8 cellular contexts compared by ENCODE assay signal in the genomic region with DNA sequence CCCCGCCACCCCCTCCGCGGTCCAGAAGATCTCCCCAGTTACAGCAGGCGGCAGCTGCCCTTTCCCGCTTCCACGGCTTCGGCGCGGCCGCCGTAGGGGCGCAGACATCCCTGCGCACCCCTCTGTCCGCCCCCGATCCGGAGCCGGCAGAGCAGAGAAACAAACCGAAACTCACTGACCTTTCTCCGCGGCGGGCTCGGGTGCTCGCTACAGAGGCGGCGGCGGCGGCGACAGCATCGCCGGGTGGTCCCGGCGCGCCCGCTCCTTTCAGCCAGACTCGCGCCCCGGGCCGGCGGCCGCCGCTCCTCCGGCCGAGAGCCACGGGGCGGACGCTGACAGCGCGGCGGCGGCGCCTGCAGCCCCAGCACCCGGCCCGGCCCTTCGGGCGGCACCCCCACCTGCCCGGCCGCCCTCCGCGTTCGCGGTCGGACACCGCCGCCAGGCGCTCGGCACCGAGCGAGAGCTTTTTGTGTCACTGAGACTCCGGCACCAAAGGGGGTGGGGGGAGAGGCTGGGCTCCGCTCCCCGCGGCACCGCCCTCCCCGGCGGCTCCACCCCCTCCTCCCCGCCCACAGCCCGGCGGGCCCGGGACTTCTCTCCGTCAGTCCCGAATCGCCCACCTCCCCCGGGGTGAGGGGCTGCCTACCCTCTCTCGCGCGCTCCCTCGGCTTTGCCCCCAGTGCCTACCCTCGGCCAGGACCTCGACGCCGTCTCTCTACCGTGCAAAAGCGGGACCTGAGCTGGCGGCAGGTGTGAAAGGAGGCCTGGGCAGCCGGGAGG. TPM values are rescaled to one million over a fixed set of nuclear protein-coding genes. Genes with fewer than 3 reads are reported as not detected.
A peak's percentile ranks its signal among the peaks of the same experiment; 100 is the strongest.
DNase-seq lines count a peak whose midpoint lies in the region; ATAC-seq and TF ChIP-seq lines count a peak whose summit lies in the region.

No MANE protein-coding gene starts in this region.

- H3K27me3 ChIP-seq in A673 (replicated peaks; ENCODE audit: insufficient read depth, low read depth, low read length, poor library complexity), result no peaks in the 10 kb centered on the region
- H3K27me3 ChIP-seq in endodermal cell (ENCODE audit: control insufficient read depth, insufficient read depth, low read length, poor library complexity, severe bottlenecking), result no peaks in the 10 kb centered on the region

- H3K9ac ChIP-seq in endodermal cell (ENCODE audit: extremely low read depth, low read length, poor library complexity, severe bottlenecking), result peak overlapping the region; percentile 71

- H3K36me3 Mint-ChIP-seq in endodermal cell (ENCODE audit: low read depth), result peaks cover 30% of the 10 kb centered on the region

- intact Hi-C loops in A673 (cut with micrococcal nuclease; ENCODE audit: unreplicated experiment), result loop anchor here (2.0 kb wide), 2 partner anchors 311 to 343 kb away; no protein-coding TSS in a partner anchor

- peaks cover 44% of the 10 kb centered on the region for H3K4me1 Mint-ChIP-seq in endodermal cell

- DNase-seq in A673 (ENCODE audit: low spot score) (peak; percentile 85), NCI-H446 (lab: John Stamatoyannopoulos, UW) (peak; percentile 41 to 84), endodermal cell (peak; percentile 93)
- peak; percentile 38 to 57 for DNase-seq in activated CD8-positive, alpha-beta memory T cell treated with anti-CD3 and anti-CD28 coated beads for 4 hours (ENCODE audit: low read depth in 2 of 2)
- DNase-seq in stimulated activated CD8-positive, alpha-beta memory T cell treated with anti-CD3 and anti-CD28 coated beads, Interleukin-12 subunit alpha, Interleukin-12 subunit beta, amount 100 ng/mL, for 4 hours (ENCODE audit: low read depth), result peak; percentile 52

- 0% methylated on average over 17 to 95 of the region's 95 CpGs for WGBS in endodermal cell (ENCODE audit: insufficient coverage in 1 of 2, insufficient read length in 1 of 2), 2 experiments
- 0% methylated on average over 45 to 84 of the region's 95 CpGs for WGBS in mesodermal cell (ENCODE audit: insufficient coverage in 2 of 2), 2 experiments

- H3K4me3 Mint-ChIP-seq in endodermal cell, result peak overlapping the region; percentile 96

- H3K4me3 ChIP-seq in A673 (ENCODE audit: low read depth, low read length, poor library complexity, severe bottlenecking), result peak overlapping the region; percentile 78
- peak overlapping the region; percentile 91 for H3K4me3 ChIP-seq in endodermal cell (ENCODE audit: low read length)
- peak overlapping the region; percentile 72 for H3K4me3 ChIP-seq in mesodermal cell (ENCODE audit: extremely low read depth, insufficient read depth, low read length, poor library complexity, severe bottlenecking)

- H3K27me3 Mint-ChIP-seq in endodermal cell (ENCODE audit: insufficient read depth), result peaks cover 33% of the 10 kb centered on the region

- ATAC-seq in GM18520 (IDR thresholded peaks at IDR 0.05; ENCODE audit: unreplicated experiment) (peak; percentile 82), HG03066 (IDR thresholded peaks at IDR 0.05; ENCODE audit: low read depth, unreplicated experiment) (peak; percentile 83)

- BruUV-seq in A673 (replicated peaks; lab: Mats Ljungman, UMichigan), result no TSS peak

- H3K27ac Mint-ChIP-seq in endodermal cell, result no peak overlapping the region

- POLR2A ChIA-PET in A673 (lab: Charles Lee; ENCODE audit: low non-redundant PET), result no interaction called here

- peaks cover 4% of the 10 kb centered on the region for H3K9me3 Mint-ChIP-seq in endodermal cell

- H3K4me1 ChIP-seq in A673 (ENCODE audit: insufficient read depth, low read length, poor library complexity, severe bottlenecking) (no peaks in the 10 kb centered on the region), endodermal cell (ENCODE audit: control insufficient read depth, insufficient read depth, low read length) (peaks cover 11% of the 10 kb centered on the region), mesodermal cell (ENCODE audit: control insufficient read depth, insufficient read depth, low read length, poor library complexity, severe bottlenecking) (peaks cover 24% of the 10 kb centered on the region)

- H3K36me3 ChIP-seq in A673 (ENCODE audit: insufficient read depth, low read length, poor library complexity, severe bottlenecking) (no peaks in the 10 kb centered on the region), endodermal cell (ENCODE audit: control insufficient read depth, insufficient read depth, low read length) (peaks cover 35% of the 10 kb centered on the region), mesodermal cell (ENCODE audit: control insufficient read depth, insufficient read depth, low read length) (peaks cover 37% of the 10 kb centered on the region)

- CTCF ChIA-PET in A673 (lab: Charles Lee), result interaction anchor here (0.6 to 1.4 kb wide), 3 partner anchors 154 to 288 kb away, joined by 3 to 10 read pairs (median 4); no protein-coding TSS in a partner anchor

- no peak overlapping the region for H3K27ac ChIP-seq in A673 (ENCODE audit: low read depth, low read length, poor library complexity, severe bottlenecking)
- H3K27ac ChIP-seq in endodermal cell (ENCODE audit: low read depth, low read length), result no peak overlapping the region
- H3K27ac ChIP-seq in mesodermal cell (ENCODE audit: low read depth, low read length, severe bottlenecking), result peak overlapping the region; percentile 59

- TF ChIP-seq CTCF in A673 (conservative IDR thresholded peaks at IDR 0.05; ENCODE audit: low read depth, low read length) (peak; percentile 28; the same call in 1 of the 2 replicates), endodermal cell (conservative IDR thresholded peaks at IDR 0.05) (no peak)

- H3K9me3 ChIP-seq in A673 (ENCODE audit: low read depth, low read length, poor library complexity, severe bottlenecking), result no peaks in the 10 kb centered on the region
- no peaks in the 10 kb centered on the region for H3K9me3 ChIP-seq in endodermal cell (ENCODE audit: control insufficient read depth, low read length)
- H3K9me3 ChIP-seq in mesodermal cell (ENCODE audit: control insufficient read depth, low read length), result no peaks in the 10 kb centered on the region

RNA-seq across cellular contexts. Expression of a gene that starts 1.4 kb away (rescaled TPM):
- 3.6 and 3.8 TPM in 2 replicates for total RNA-seq in A673 (2021)
- total RNA-seq in endodermal cell, result 100 to 1,000 TPM in 1 of 2 donors, 10 to 100 TPM in 1; 90.8 to 119 TPM
- 15.9 TPM for polyA plus RNA-seq in endodermal cell (2013, experiment 1 of 2)
- 23.3 TPM for polyA plus RNA-seq in endodermal cell (2013, experiment 2 of 2)
- polyA plus RNA-seq in mesodermal cell (2013, experiment 1 of 2), result 23.6 TPM
- 18.3 TPM for polyA plus RNA-seq in mesodermal cell (2013, experiment 2 of 2)

Comparison
In these comparisons a context has a peak if more than half of its experiments do, and no peak if none do; other contexts are left out.
1. RNA of a gene that starts 1.4 kb away (total RNA-seq): 90.8 to 119 TPM in endodermal cell; 3.6 to 3.8 TPM in A673; every median in the first group is over 10 times any median in the second.
2. Peak in every context shown above with its lines, with median percentiles within 50 percentile points of each other: DNase-seq and H3K4me3 ChIP-seq.